ENCODE assay signal across 15 cellular contexts in the genomic region with DNA sequence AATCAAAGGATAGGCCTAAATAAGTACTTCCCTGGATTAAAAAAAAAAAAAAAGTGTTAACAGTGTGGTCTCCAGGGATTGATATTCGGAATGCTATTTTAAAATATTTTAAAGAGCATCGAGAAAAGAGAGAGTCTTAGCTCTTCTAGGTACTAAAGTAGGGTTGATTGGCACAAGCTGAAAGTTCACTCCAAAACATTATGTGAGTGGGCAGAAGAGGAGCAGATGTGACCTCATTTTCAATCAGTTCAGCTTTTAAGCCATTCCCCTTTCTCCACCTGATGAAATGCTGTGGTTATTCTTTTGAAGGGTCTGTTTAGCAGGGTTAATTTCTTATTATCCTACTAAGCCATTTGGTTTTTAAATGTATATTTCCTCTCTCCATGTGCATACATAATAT.
"Had no signal": no experiment of that assay in that cellular context is flagged by ENCODE, and none has a peak within 500 bp of the region (broad histone marks: within the 10 kb centered on the region; RNA-seq: fewer than 3 reads in every experiment).

No MANE protein-coding gene starts in this region.

- H3K9me3 ChIP-seq: heart left ventricle, suprapubic skin had no signal

- H3K27me3 ChIP-seq: cardiac muscle cell, heart left ventricle, suprapubic skin had no signal

- H3K4me3 ChIP-seq: cardiac muscle cell, coronary artery, heart left ventricle, suprapubic skin had no signal

- H3K27ac Mint-ChIP-seq: activated naive CD4-positive, alpha-beta T cell treated with anti-CD3 and anti-CD28 coated beads for 36 hours; type B pancreatic cell had no signal

- H3K36me3 ChIP-seq: cardiac muscle cell, heart left ventricle, suprapubic skin had no signal

- H3K4me3 Mint-ChIP-seq: activated naive CD4-positive, alpha-beta T cell treated with anti-CD3 and anti-CD28 coated beads for 36 hours; nephron; type B pancreatic cell had no signal

- H3K9me3 Mint-ChIP-seq: activated naive CD4-positive, alpha-beta T cell treated with anti-CD3 and anti-CD28 coated beads for 36 hours; nephron; type B pancreatic cell had no signal

- H3K27me3 Mint-ChIP-seq: type B pancreatic cell had no signal

- DNase-seq: activated CD4-positive, alpha-beta T cell treated with anti-CD3 and anti-CD28 coated beads for 4 hours; activated naive CD4-positive, alpha-beta T cell treated with anti-CD3 and anti-CD28 coated beads for 36 hours; effector CD4-positive, alpha-beta T cell; foreskin melanocyte; heart left ventricle; islet precursor cell; stimulated activated CD4-positive, alpha-beta T cell treated with anti-CD3 and anti-CD28 coated beads, Interleukin-12 subunit alpha, Interleukin-12 subunit beta, amount 100 ng/mL, for 4 hours; stimulated activated naive CD4-positive, alpha-beta T cell treated with Interleukin-2 at 50 U/mL for 16 hours had no signal

- H3K36me3 Mint-ChIP-seq: type B pancreatic cell had no signal

- H3K27ac ChIP-seq: cardiac muscle cell, coronary artery, heart left ventricle, suprapubic skin, VCaP had no signal

- ATAC-seq: heart left ventricle, left lobe of liver had no signal
